ENCODE assay signal across 8 cellular contexts in genomic region chrX:65595460-65595876, GRCh38.
A peak's percentile ranks its signal among the peaks of the same experiment; 100 is the strongest.
DNase-seq lines count a peak whose midpoint lies in the region; ATAC-seq and TF ChIP-seq lines count a peak whose summit lies in the region.

No MANE protein-coding gene starts in this region.

- H3K4me3 ChIP-seq in heart left ventricle, result no peak overlapping the region
- H3K4me3 ChIP-seq in psoas muscle, result no peak overlapping the region

- peak; percentile 89 for TF ChIP-seq CTCF in GM10266 (IDR thresholded peaks at IDR 0.05; ENCODE audit: control insufficient read depth, insufficient read depth, low read depth, missing control alignments)
- peak; percentile 88 to 100 (median 96) for TF ChIP-seq CTCF in heart left ventricle (IDR thresholded peaks at IDR 0.05)
- TF ChIP-seq CTCF in psoas muscle (IDR thresholded peaks at IDR 0.05), result peak; percentile 96

- H3K4me1 ChIP-seq in heart left ventricle (peaks cover 0 to 40% (median 9%) of the 10 kb centered on the region in 12 donors), psoas muscle (peaks cover 8% of the 10 kb centered on the region)

- WGBS in adipose tissue, 3 donors, result 5 to 26% (median 6%) methylated on average over 3 of the region's 3 CpGs
- WGBS in heart left ventricle, 4 donors, result 6 to 16% (median 14%) methylated on average over 3 of the region's 3 CpGs
- WGBS in psoas muscle, 3 donors, result 11 to 17% (median 12%) methylated on average over 3 of the region's 3 CpGs

- DNase-seq in GM10266 (ENCODE audit: extremely low spot score) (peak; percentile 57), NCI-H1105 (lab: John Stamatoyannopoulos, UW) (peak; percentile 50), SW480 (ENCODE audit: low spot score) (peak; percentile 86), heart left ventricle (peak; percentile 92 to 96 (median 93)), psoas muscle (peak; percentile 91 to 93), ureter (ENCODE audit: low spot score) (peak; percentile 94)

- TF ChIP-seq POLR2A in heart left ventricle (IDR thresholded peaks at IDR 0.05), result no peak

- H3K27ac ChIP-seq in adipose tissue (ENCODE audit: low read depth, low read length) (peak overlapping the region; percentile 86), heart left ventricle (peak overlapping the region; percentile 54 to 89 (median 83)), psoas muscle (peak overlapping the region; percentile 58)

- H3K9me3 ChIP-seq in heart left ventricle, result no peaks in the 10 kb centered on the region
- H3K9me3 ChIP-seq in psoas muscle, result no peaks in the 10 kb centered on the region

- ATAC-seq in HG02610 (IDR thresholded peaks at IDR 0.05; ENCODE audit: unreplicated experiment) (peak; percentile 73), heart left ventricle (peak; percentile 91 to 97 (median 94)), psoas muscle (peak; percentile 90 to 98 (median 94))

- intact Hi-C loops in heart left ventricle (cut with DNase I), result loop anchor here in 9 of 10 donors (2.0 to 10.0 kb wide), 13 partner anchors 39 to 392 kb away; partner anchors contain the start of gene MSN (in 5 of the 9)
- intact Hi-C loops in psoas muscle (cut with DNase I), result loop anchor here in 1 of 2 donors (5.0 to 10.0 kb wide), 2 partner anchors 109 to 392 kb away; no protein-coding TSS in a partner anchor

- H3K36me3 ChIP-seq in heart left ventricle, result no peaks in the 10 kb centered on the region
- H3K36me3 ChIP-seq in psoas muscle (ENCODE audit: insufficient read depth in 1 of 2, low read depth in 1 of 2), result no peaks in the 10 kb centered on the region

- H3K27me3 ChIP-seq in heart left ventricle, result peaks cover 0 to 20% (median 0%) of the 10 kb centered on the region in 9 donors
- peaks cover 0 to 3% (median 0%) of the 10 kb centered on the region in 3 donors for H3K27me3 ChIP-seq in psoas muscle (ENCODE audit: insufficient read depth in 3 of 3, low read length in 2 of 3)
